8 cellular contexts compared by ENCODE assay signal in genomic region chr4:47839259-47839658, GRCh38. TPM values are rescaled to one million over a fixed set of nuclear protein-coding genes. Genes with fewer than 3 reads are reported as not detected.
DNase-seq lines count a peak whose midpoint lies in the region; ATAC-seq, FAIRE-seq and TF ChIP-seq lines count a peak whose summit lies in the region.

No MANE protein-coding gene starts in this region.

- no peaks in the 10 kb centered on the region for H3K9me3 ChIP-seq in spleen

- peak; percentile 7 for DNase-seq in activated naive CD8-positive, alpha-beta T cell treated with anti-CD3 and anti-CD28 coated beads, Interleukin-2, amount 50 U/mL, for 24 hours
- no peak for DNase-seq in activated naive CD8-positive, alpha-beta T cell treated with anti-CD3 and anti-CD28 coated beads for 36 hours
- DNase-seq in HFFc6 (peak; percentile 59), NCI-H226 (peak; percentile 57), dedifferentiated amniotic fluid mesenchymal stem cell (ENCODE audit: extremely low spot score) (peak; percentile 15), renal cortical epithelial cell (ENCODE audit: low read depth) (peak; percentile 20), spleen (no peak), RCC 7860 (ENCODE audit: low spot score) (no peak)

- H3K4me1 ChIP-seq in spleen: peaks cover 16 to 46% (median 30%) of the 10 kb centered on the region in 6 donors

- intact Hi-C loops in spleen (cut with DNase I; ENCODE audit: low total_unique reads): no loop called here

- H3K27ac ChIP-seq in spleen: no peak overlapping the region

- H3K27me3 Mint-ChIP-seq in activated naive CD8-positive, alpha-beta T cell treated with anti-CD3 and anti-CD28 coated beads, Interleukin-2, amount 50 U/mL, for 24 hours: peaks cover 8% of the 10 kb centered on the region
- peaks cover 14% of the 10 kb centered on the region for H3K27me3 Mint-ChIP-seq in activated naive CD8-positive, alpha-beta T cell treated with anti-CD3 and anti-CD28 coated beads for 36 hours
- peaks cover 4% of the 10 kb centered on the region for H3K27me3 Mint-ChIP-seq in HFFc6 (ENCODE audit: insufficient read depth)

- no peak overlapping the region for H3K27ac Mint-ChIP-seq in activated naive CD8-positive, alpha-beta T cell treated with anti-CD3 and anti-CD28 coated beads, Interleukin-2, amount 50 U/mL, for 24 hours
- H3K27ac Mint-ChIP-seq in activated naive CD8-positive, alpha-beta T cell treated with anti-CD3 and anti-CD28 coated beads for 36 hours: no peak overlapping the region
- no peak overlapping the region for H3K27ac Mint-ChIP-seq in HFFc6

- H3K36me3 Mint-ChIP-seq in activated naive CD8-positive, alpha-beta T cell treated with anti-CD3 and anti-CD28 coated beads, Interleukin-2, amount 50 U/mL, for 24 hours (ENCODE audit: low read depth): peaks cover 5% of the 10 kb centered on the region
- peaks cover 7% of the 10 kb centered on the region for H3K36me3 Mint-ChIP-seq in activated naive CD8-positive, alpha-beta T cell treated with anti-CD3 and anti-CD28 coated beads for 36 hours
- peaks cover 5% of the 10 kb centered on the region; the same call in 1 of the 2 replicates for H3K36me3 Mint-ChIP-seq in HFFc6 (ENCODE audit: low read depth)

- no peak for TF ChIP-seq POLR2A in spleen (IDR thresholded peaks at IDR 0.05)

- WGBS in spleen, 5 donors: 62 to 74% (median 65%) methylated on average over 5 of the region's 5 CpGs

- peaks cover 0 to 40% (median 7%) of the 10 kb centered on the region in 7 donors for H3K27me3 ChIP-seq in spleen (replicated peaks in 1 of 7)

- no peak overlapping the region for H3K4me3 ChIP-seq in spleen

- FAIRE-seq in RCC 7860 (lab: Jason Lieb, UNC): no peak

- peaks cover 31% of the 10 kb centered on the region for H3K4me1 Mint-ChIP-seq in activated naive CD8-positive, alpha-beta T cell treated with anti-CD3 and anti-CD28 coated beads, Interleukin-2, amount 50 U/mL, for 24 hours
- H3K4me1 Mint-ChIP-seq in activated naive CD8-positive, alpha-beta T cell treated with anti-CD3 and anti-CD28 coated beads for 36 hours: peaks cover 30% of the 10 kb centered on the region
- H3K4me1 Mint-ChIP-seq in HFFc6 (ENCODE audit: low read depth): peaks cover 56% of the 10 kb centered on the region

- H3K9me3 Mint-ChIP-seq in activated naive CD8-positive, alpha-beta T cell treated with anti-CD3 and anti-CD28 coated beads, Interleukin-2, amount 50 U/mL, for 24 hours: no peaks in the 10 kb centered on the region
- H3K9me3 Mint-ChIP-seq in activated naive CD8-positive, alpha-beta T cell treated with anti-CD3 and anti-CD28 coated beads for 36 hours: no peaks in the 10 kb centered on the region
- no peaks in the 10 kb centered on the region for H3K9me3 Mint-ChIP-seq in HFFc6

- no peak overlapping the region for H3K4me3 Mint-ChIP-seq in activated naive CD8-positive, alpha-beta T cell treated with anti-CD3 and anti-CD28 coated beads, Interleukin-2, amount 50 U/mL, for 24 hours
- H3K4me3 Mint-ChIP-seq in activated naive CD8-positive, alpha-beta T cell treated with anti-CD3 and anti-CD28 coated beads for 36 hours: no peak overlapping the region
- no peak overlapping the region for H3K4me3 Mint-ChIP-seq in HFFc6

- peak; percentile 30 for ATAC-seq in activated naive CD8-positive, alpha-beta T cell treated with anti-CD3 and anti-CD28 coated beads, Interleukin-2, amount 50 U/mL, for 24 hours

- H3K36me3 ChIP-seq in spleen: peaks cover 0 to 26% (median 0%) of the 10 kb centered on the region in 6 donors

- TF ChIP-seq CTCF in HFFc6 (IDR thresholded peaks at IDR 0.05) (peak; percentile 65), spleen (IDR thresholded peaks at IDR 0.05 in 8 of 11, conservative IDR thresholded peaks at IDR 0.05 in 3 of 11) (peak in 5 of 11 experiments; percentile 13 to 34 (median 26))

RNA-seq across cellular contexts. Expression of gene CORIN, which starts 1.4 kb away (rescaled TPM):
- not detected for total RNA-seq in activated naive CD8-positive, alpha-beta T cell treated with anti-CD3 and anti-CD28 coated beads for 36 hours
- 1 to 10 TPM in 1 of 6 experiments, under 1 TPM in 5; 0.07 to 1.0 (median 0.31) TPM for total RNA-seq in HFFc6 (2021; fragmentation: NEBNext Ultra II Directional; extraction: Animal tissue kit (Norgen Biotek cat#: 25700))
- 0.15 TPM in 1 of 2 replicates, not detected in the other for total RNA-seq in renal cortical epithelial cell
- 10 to 100 TPM in 1 of 7 donors, 1 to 10 TPM in 3, under 1 TPM in 3; 0.23 to 12.3 (median 1.3) TPM for total RNA-seq in spleen
- polyA plus RNA-seq in spleen: under 1 TPM; 0.26 to 0.48 (median 0.41) TPM

Comparison
In these comparisons a context has a peak if more than half of its experiments do, and no peak if none do; other contexts are left out.
1. DNase-seq: peak in activated naive CD8-positive, alpha-beta T cell treated with anti-CD3 and anti-CD28 coated beads, Interleukin-2, amount 50 U/mL, for 24 hours (single experiment), HFFc6 (single experiment), NCI-H226 (single experiment), dedifferentiated amniotic fluid mesenchymal stem cell (single experiment) and renal cortical epithelial cell (single experiment); none in activated naive CD8-positive, alpha-beta T cell treated with anti-CD3 and anti-CD28 coated beads for 36 hours (single experiment), spleen (single experiment) and RCC 7860 (single experiment).